1 cellular context compared by ENCODE assay signal in the genomic region with DNA sequence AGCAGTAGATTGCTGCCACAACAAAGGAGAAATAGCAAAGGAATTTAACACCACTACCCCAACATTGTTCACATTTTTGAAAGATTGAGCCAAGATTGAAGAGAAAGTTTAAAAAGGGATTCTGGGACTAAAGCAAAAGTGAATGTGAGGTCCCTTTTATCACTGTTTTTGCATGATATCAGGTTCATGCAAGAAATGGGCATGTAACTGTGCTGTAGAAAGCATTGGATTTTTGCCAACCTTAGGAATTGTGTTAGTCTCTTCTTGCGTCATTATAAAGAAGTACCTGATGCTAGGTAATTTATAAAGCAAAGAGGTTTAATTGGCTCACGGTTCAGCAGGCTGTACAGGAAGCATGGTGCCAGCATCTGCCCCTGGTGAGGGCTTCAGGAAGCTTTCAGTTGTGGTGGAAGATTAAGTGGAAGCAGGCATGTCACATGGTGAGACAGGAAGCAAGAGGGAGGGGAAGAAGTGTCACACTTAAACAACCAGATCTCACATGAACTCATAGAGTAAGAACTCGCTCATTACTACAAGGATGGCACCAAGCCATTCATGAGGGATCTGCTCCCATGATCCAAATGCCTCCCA.
TF ChIP-seq lines count a peak whose summit lies in the region.

No MANE protein-coding gene starts in this region.

TF ChIP-seq in IMR-90, 13 proteins besides CTCF, POLR2A, EP300 and RAD21:
- TF ChIP-seq, protein P1, sequence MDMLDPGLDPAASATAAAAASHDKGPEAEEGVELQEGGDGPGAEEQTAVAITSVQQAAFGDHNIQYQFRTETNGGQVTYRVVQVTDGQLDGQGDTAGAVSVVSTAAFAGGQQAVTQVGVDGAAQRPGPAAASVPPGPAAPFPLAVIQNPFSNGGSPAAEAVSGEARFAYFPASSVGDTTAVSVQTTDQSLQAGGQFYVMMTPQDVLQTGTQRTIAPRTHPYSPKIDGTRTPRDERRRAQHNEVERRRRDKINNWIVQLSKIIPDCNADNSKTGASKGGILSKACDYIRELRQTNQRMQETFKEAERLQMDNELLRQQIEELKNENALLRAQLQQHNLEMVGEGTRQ (IDR thresholded peaks at IDR 0.05; ENCODE audit: low read depth, low read length) = peak; percentile 34; the same call in 1 of the 2 replicates
- no peak for TF ChIP-seq CEBPB (IDR thresholded peaks at IDR 0.05; ENCODE audit: low read depth, low read length)
